Comparison of ENCODE assay signal across 1 cellular context in the genomic region with DNA sequence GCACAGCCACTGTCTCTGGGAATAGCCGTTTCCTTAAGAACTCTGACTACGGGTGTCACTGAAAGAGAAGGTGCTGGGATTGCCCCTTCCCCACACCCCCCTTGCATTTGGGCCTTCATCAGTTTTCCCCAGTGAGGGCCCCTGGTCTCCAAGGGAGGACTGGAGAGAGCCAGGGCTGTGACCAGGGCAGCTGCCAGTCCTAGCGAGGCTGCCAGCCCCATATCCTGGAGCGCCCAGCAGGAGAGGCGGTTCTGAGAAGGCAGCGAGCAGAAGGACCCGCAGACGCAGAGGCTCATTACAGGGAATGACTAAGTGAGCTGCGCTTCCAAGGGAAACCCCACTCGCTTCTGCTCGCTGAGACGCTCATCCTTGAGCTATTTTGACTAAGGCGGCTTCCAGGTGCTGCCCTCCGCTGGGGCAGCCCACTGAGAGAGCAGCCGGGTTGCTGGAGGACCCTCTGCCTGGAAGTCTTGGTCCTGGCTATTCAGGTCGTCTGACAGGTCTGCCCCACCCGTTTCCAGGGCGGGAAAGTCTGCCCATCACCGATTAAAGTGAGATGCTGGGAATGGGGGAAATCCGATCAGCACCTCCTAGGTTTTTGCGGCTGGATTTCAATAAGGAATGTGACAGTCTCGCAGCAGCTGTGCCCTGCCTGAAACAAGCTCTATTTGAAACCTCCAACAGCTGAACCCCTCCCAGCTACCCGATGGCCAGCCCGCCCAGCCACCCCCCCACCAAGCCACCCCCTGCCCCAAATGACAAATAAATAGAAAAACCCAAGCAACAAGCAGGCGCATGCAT.
TF ChIP-seq lines count a peak whose summit lies in the region.

No MANE protein-coding gene starts in this region.

TF ChIP-seq in GM12878, 131 proteins besides CTCF, POLR2A, EP300 and RAD21:
- TF ChIP-seq, protein P1, sequence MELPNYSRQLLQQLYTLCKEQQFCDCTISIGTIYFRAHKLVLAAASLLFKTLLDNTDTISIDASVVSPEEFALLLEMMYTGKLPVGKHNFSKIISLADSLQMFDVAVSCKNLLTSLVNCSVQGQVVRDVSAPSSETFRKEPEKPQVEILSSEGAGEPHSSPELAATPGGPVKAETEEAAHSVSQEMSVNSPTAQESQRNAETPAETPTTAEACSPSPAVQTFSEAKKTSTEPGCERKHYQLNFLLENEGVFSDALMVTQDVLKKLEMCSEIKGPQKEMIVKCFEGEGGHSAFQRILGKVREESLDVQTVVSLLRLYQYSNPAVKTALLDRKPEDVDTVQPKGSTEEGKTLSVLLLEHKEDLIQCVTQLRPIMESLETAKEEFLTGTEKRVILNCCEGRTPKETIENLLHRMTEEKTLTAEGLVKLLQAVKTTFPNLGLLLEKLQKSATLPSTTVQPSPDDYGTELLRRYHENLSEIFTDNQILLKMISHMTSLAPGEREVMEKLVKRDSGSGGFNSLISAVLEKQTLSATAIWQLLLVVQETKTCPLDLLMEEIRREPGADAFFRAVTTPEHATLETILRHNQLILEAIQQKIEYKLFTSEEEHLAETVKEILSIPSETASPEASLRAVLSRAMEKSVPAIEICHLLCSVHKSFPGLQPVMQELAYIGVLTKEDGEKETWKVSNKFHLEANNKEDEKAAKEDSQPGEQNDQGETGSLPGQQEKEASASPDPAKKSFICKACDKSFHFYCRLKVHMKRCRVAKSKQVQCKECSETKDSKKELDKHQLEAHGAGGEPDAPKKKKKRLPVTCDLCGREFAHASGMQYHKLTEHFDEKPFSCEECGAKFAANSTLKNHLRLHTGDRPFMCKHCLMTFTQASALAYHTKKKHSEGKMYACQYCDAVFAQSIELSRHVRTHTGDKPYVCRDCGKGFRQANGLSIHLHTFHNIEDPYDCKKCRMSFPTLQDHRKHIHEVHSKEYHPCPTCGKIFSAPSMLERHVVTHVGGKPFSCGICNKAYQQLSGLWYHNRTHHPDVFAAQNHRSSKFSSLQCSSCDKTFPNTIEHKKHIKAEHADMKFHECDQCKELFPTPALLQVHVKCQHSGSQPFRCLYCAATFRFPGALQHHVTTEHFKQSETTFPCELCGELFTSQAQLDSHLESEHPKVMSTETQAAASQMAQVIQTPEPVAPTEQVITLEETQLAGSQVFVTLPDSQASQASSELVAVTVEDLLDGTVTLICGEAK (IDR thresholded peaks at IDR 0.05; ENCODE audit: borderline replicate concordance) = no peak
- TF ChIP-seq EED (IDR thresholded peaks at IDR 0.05; ENCODE audit: low read depth) (0 out of 2 replicates have a peak, but pooled peaks have one; percentile 9), NR2C2 (IDR thresholded peaks at IDR 0.05; ENCODE audit: borderline replicate concordance, control insufficient read depth, insufficient read length, low read depth) (no peak), IKZF2 (IDR thresholded peaks at IDR 0.05) (peak; percentile 33 to 44; a peak in 2 of 4 replicates), RCOR1 (conservative IDR thresholded peaks at IDR 0.05; ENCODE audit: low read depth, low read length) (no peak), ESRRA (IDR thresholded peaks at IDR 0.05; ENCODE audit: low read length) (no peak), TCF7 (IDR thresholded peaks at IDR 0.05; ENCODE audit: borderline replicate concordance) (no peak), MTA2 (IDR thresholded peaks at IDR 0.05; ENCODE audit: low read depth) (0 out of 2 replicates have a peak, but pooled peaks have one; percentile 10), GATAD2B (conservative IDR thresholded peaks at IDR 0.05; ENCODE audit: low read depth) (0 out of 2 replicates have a peak, but pooled peaks have one; percentile 31), ZNF622 (IDR thresholded peaks at IDR 0.05) (no peak), IKZF1 (conservative IDR thresholded peaks at IDR 0.05) (peak; percentile 70), RELA (IDR thresholded peaks at IDR 0.05; ENCODE audit: borderline replicate concordance, partially characterized antibody) (no peak), SMAD5 (IDR thresholded peaks at IDR 0.05; ENCODE audit: low read depth) (no peak), CREM (IDR thresholded peaks at IDR 0.05; ENCODE audit: low read depth) (0 out of 2 replicates have a peak, but pooled peaks have one; percentile 5)
- TF ChIP-seq, protein P2, sequence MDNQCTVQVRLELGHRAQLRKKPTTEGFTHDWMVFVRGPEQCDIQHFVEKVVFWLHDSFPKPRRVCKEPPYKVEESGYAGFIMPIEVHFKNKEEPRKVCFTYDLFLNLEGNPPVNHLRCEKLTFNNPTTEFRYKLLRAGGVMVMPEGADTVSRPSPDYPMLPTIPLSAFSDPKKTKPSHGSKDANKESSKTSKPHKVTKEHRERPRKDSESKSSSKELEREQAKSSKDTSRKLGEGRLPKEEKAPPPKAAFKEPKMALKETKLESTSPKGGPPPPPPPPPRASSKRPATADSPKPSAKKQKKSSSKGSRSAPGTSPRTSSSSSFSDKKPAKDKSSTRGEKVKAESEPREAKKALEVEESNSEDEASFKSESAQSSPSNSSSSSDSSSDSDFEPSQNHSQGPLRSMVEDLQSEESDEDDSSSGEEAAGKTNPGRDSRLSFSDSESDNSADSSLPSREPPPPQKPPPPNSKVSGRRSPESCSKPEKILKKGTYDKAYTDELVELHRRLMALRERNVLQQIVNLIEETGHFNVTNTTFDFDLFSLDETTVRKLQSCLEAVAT (IDR thresholded peaks at IDR 0.05) = peak; percentile 56
- TF ChIP-seq, protein P3, sequence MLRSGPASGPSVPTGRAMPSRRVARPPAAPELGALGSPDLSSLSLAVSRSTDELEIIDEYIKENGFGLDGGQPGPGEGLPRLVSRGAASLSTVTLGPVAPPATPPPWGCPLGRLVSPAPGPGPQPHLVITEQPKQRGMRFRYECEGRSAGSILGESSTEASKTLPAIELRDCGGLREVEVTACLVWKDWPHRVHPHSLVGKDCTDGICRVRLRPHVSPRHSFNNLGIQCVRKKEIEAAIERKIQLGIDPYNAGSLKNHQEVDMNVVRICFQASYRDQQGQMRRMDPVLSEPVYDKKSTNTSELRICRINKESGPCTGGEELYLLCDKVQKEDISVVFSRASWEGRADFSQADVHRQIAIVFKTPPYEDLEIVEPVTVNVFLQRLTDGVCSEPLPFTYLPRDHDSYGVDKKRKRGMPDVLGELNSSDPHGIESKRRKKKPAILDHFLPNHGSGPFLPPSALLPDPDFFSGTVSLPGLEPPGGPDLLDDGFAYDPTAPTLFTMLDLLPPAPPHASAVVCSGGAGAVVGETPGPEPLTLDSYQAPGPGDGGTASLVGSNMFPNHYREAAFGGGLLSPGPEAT (IDR thresholded peaks at IDR 0.05; ENCODE audit: low read depth) = peak; percentile 43; the same call in 1 of the 2 replicates
- TF ChIP-seq, protein P4, sequence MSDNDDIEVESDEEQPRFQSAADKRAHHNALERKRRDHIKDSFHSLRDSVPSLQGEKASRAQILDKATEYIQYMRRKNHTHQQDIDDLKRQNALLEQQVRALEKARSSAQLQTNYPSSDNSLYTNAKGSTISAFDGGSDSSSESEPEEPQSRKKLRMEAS (IDR thresholded peaks at IDR 0.05; ENCODE audit: low read depth, low read length) = no peak
- TF ChIP-seq, protein P5, sequence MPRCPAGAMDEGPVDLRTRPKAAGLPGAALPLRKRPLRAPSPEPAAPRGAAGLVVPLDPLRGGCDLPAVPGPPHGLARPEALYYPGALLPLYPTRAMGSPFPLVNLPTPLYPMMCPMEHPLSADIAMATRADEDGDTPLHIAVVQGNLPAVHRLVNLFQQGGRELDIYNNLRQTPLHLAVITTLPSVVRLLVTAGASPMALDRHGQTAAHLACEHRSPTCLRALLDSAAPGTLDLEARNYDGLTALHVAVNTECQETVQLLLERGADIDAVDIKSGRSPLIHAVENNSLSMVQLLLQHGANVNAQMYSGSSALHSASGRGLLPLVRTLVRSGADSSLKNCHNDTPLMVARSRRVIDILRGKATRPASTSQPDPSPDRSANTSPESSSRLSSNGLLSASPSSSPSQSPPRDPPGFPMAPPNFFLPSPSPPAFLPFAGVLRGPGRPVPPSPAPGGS (IDR thresholded peaks at IDR 0.05; ENCODE audit: borderline replicate concordance, insufficient read depth, low read depth, low read length, poor library complexity, severe bottlenecking) = peak; percentile 42
